Comparison of ENCODE assay signal across 1 cellular context in the genomic region with DNA sequence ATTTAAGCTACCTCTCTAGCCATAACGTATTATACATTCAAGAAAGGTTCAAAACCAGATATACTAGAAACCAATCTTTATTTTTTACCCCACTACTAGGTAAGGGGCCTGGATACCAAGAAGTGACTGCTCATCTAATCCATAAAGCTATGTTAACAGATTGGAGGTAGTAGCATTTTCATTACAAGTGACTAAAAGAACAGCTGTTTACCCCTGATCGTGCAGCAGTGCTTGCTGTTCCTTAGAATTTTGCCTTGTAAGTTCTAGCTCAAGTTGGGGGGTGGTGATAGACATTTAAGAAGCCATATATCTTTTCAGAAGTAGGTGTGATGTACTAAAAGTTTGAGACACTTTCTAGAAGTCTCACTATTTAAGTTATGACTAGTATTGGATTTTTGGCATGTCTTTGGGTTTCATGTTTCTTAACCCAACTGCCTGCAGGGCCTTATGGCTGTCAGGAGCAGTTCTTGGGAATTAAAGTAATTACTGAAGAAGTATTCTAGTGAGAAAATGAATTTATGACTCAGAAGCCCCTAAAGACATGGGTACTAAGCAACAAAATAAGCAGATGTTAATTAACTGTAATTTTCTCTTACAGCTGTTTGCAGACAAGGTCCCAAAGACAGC.
TF ChIP-seq lines count a peak whose summit lies in the region.

No MANE protein-coding gene starts in this region.

TF ChIP-seq in endothelial cell of umbilical vein, 7 proteins besides CTCF, POLR2A, EP300 and RAD21:
- TF ChIP-seq POLR2AphosphoS5 (IDR thresholded peaks at IDR 0.05; ENCODE audit: insufficient read depth, low read depth, low read length) (peak; percentile 26), FOS (IDR thresholded peaks at IDR 0.05; ENCODE audit: borderline replicate concordance, insufficient read depth, low read length) (no peak)
TF ChIP-seq in endothelial cell of umbilical vein: peak in this region for 1.
